2 cellular contexts compared by ENCODE assay signal in the genomic region with DNA sequence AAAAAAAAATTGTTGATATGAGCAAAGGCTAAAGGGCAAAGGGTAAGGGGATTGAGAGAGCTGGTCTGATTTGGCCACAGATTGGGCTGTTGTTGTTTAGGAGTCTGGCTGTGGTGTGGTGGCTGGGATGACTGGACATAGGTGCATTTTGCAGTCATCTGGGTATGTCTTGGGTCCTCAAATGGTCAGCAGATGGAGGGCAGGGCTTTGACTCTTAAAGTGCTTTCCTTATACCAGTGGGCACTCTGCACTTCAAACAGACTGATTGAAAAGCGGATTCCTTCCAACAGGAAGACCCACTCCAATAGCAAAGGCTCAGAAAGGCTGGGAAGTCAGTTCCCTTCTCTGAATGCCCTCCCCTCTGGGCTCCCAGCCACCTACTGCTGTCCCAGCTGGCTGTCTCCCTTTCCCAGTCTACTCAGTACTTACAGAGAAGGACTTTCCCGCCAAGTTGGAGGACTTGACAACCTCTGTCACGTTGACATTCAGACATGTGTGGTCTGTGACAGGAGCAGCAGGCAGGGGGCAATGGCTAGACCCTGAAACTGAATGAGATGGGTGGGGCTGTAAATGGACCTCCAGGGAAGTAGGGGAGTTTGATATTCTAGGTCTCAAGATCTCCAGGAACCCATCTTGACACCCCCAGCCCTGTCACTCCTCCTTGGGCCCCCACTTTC.
TF ChIP-seq lines count a peak whose summit lies in the region.

No MANE protein-coding gene starts in this region.

TF ChIP-seq in GM23338, 12 proteins besides CTCF, POLR2A, EP300 and RAD21 (continues in another document):
- no peak for TF ChIP-seq POLR2AphosphoS5 (IDR thresholded peaks at IDR 0.05; ENCODE audit: low read depth)
- TF ChIP-seq, protein P1, sequence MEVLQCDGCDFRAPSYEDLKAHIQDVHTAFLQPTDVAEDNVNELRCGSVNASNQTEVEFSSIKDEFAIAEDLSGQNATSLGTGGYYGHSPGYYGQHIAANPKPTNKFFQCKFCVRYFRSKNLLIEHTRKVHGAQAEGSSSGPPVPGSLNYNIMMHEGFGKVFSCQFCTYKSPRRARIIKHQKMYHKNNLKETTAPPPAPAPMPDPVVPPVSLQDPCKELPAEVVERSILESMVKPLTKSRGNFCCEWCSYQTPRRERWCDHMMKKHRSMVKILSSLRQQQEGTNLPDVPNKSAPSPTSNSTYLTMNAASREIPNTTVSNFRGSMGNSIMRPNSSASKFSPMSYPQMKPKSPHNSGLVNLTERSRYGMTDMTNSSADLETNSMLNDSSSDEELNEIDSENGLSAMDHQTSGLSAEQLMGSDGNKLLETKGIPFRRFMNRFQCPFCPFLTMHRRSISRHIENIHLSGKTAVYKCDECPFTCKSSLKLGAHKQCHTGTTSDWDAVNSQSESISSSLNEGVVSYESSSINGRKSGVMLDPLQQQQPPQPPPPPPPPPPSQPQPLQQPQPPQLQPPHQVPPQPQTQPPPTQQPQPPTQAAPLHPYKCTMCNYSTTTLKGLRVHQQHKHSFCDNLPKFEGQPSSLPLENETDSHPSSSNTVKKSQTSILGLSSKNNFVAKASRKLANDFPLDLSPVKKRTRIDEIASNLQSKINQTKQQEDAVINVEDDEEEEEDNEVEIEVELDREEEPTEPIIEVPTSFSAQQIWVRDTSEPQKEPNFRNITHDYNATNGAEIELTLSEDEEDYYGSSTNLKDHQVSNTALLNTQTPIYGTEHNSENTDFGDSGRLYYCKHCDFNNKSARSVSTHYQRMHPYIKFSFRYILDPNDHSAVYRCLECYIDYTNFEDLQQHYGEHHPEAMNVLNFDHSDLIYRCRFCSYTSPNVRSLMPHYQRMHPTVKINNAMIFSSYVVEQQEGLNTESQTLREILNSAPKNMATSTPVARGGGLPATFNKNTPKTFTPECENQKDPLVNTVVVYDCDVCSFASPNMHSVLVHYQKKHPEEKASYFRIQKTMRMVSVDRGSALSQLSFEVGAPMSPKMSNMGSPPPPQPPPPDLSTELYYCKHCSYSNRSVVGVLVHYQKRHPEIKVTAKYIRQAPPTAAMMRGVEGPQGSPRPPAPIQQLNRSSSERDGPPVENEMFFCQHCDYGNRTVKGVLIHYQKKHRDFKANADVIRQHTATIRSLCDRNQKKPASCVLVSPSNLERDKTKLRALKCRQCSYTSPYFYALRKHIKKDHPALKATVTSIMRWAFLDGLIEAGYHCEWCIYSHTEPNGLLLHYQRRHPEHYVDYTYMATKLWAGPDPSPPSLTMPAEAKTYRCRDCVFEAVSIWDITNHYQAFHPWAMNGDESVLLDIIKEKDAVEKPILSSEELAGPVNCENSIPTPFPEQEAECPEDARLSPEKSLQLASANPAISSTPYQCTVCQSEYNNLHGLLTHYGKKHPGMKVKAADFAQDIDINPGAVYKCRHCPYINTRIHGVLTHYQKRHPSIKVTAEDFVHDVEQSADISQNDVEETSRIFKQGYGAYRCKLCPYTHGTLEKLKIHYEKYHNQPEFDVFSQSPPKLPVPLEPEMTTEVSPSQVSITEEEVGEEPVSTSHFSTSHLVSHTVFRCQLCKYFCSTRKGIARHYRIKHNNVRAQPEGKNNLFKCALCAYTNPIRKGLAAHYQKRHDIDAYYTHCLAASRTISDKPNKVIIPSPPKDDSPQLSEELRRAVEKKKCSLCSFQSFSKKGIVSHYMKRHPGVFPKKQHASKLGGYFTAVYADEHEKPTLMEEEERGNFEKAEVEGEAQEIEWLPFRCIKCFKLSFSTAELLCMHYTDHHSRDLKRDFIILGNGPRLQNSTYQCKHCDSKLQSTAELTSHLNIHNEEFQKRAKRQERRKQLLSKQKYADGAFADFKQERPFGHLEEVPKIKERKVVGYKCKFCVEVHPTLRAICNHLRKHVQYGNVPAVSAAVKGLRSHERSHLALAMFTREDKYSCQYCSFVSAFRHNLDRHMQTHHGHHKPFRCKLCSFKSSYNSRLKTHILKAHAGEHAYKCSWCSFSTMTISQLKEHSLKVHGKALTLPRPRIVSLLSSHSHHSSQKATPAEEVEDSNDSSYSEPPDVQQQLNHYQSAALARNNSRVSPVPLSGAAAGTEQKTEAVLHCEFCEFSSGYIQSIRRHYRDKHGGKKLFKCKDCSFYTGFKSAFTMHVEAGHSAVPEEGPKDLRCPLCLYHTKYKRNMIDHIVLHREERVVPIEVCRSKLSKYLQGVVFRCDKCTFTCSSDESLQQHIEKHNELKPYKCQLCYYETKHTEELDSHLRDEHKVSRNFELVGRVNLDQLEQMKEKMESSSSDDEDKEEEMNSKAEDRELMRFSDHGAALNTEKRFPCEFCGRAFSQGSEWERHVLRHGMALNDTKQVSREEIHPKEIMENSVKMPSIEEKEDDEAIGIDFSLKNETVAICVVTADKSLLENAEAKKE (CRISPR knock-in tag; IDR thresholded peaks at IDR 0.05): no peak
- no peak for TF ChIP-seq ZNF114 (CRISPR knock-in tag; IDR thresholded peaks at IDR 0.05)
- no peak for TF ChIP-seq CREB1 (CRISPR knock-in tag; IDR thresholded peaks at IDR 0.05; ENCODE audit: low read depth)
- TF ChIP-seq EZH2phosphoT487 (IDR thresholded peaks at IDR 0.05; ENCODE audit: unreplicated experiment): no peak
- TF ChIP-seq ZNF331 (CRISPR knock-in tag; IDR thresholded peaks at IDR 0.05; ENCODE audit: low read depth): no peak
- no peak for TF ChIP-seq JUNB (IDR thresholded peaks at IDR 0.05; ENCODE audit: unreplicated experiment)
- no peak for TF ChIP-seq EZH2 (IDR thresholded peaks at IDR 0.05; ENCODE audit: low read depth, unreplicated experiment)
- no peak for TF ChIP-seq STAT1 (IDR thresholded peaks at IDR 0.05; ENCODE audit: unreplicated experiment)
- TF ChIP-seq ETS1 (IDR thresholded peaks at IDR 0.05): no peak

TF ChIP-seq in H1, 55 proteins besides CTCF, POLR2A, EP300 and RAD21:
- TF ChIP-seq, protein P2, sequence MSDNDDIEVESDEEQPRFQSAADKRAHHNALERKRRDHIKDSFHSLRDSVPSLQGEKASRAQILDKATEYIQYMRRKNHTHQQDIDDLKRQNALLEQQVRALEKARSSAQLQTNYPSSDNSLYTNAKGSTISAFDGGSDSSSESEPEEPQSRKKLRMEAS (IDR thresholded peaks at IDR 0.05): peak; percentile 31; the same call in 1 of the 2 replicates
- no peak for TF ChIP-seq TEAD4 (IDR thresholded peaks at IDR 0.05; ENCODE audit: low read depth, low read length)
